In the genomic region with DNA sequence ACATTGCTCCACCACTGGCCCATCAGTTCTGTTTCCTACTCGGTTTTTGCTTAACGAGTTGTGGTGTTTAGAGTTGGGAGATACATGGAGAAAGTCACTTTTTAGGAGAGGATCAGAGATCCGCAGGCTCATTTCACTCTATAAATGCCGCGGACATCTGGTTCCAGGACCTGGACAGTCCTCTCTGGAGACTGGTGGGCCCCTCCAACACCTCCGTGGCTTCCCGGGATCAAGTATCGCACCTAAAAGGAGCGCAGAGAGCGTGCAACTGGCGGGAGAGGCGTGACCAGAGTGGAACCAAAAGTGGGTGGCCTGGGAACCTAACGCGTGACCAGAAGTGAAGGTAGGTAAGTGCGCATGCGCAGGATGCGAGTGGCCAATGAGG, we compare ENCODE assay signal across 8 cellular contexts. TPM values are rescaled to one million over a fixed set of nuclear protein-coding genes. Genes with fewer than 3 reads are reported as not detected.
A peak's percentile ranks its signal among the peaks of the same experiment; 100 is the strongest.
DNase-seq lines count a peak whose midpoint lies in the region; ATAC-seq, FAIRE-seq and TF ChIP-seq lines count a peak whose summit lies in the region.

No MANE protein-coding gene starts in this region.

- DNase-seq in Caco-2 (peak; percentile 87 to 93), GM19239 (ENCODE audit: insufficient read length, low spot score) (peak; percentile 36), Panc1 (ENCODE audit: low read depth, low spot score) (no peak), brain microvascular endothelial cell (peak; percentile 96), midbrain (lab: John Stamatoyannopoulos, UW) (no peak)
- DNase-seq in stimulated activated CD4-positive, alpha-beta T cell treated with anti-CD3 and anti-CD28 coated beads, Interleukin-12 subunit alpha, Interleukin-12 subunit beta, amount 100 ng/mL, for 24 hours (ENCODE audit: low read depth in 2 of 2), result peak; percentile 63 to 71

- no peak overlapping the region for H3K4me3 Mint-ChIP-seq in Caco-2 (ENCODE audit: unreplicated experiment)

- no peaks in the 10 kb centered on the region for H3K27me3 Mint-ChIP-seq in Caco-2 (ENCODE audit: insufficient read depth, unreplicated experiment)

- POLR2A ChIA-PET in Caco-2 (lab: Charles Lee), result interaction anchor here (0.6 to 1.0 kb wide), 2 partner anchors 8 to 45 kb away, joined by 4 read pairs; no protein-coding TSS in a partner anchor
- POLR2A ChIA-PET in Panc1 (lab: Charles Lee), result no interaction called here

- H3K9me3 ChIP-seq in Caco-2 (no peaks in the 10 kb centered on the region), Panc1 (ENCODE audit: control insufficient read depth, insufficient read depth, low read depth, low read length) (no peaks in the 10 kb centered on the region), iPS-20b (ENCODE audit: insufficient read depth, low read depth, low read length) (no peaks in the 10 kb centered on the region)

- H3K4me3 ChIP-seq in Caco-2 (ENCODE audit: low read depth, low read length) (peak overlapping the region; percentile 77), Panc1 (ENCODE audit: low read depth in 2 of 2, low read length in 2 of 2) (peak overlapping the region; percentile 69 to 76), brain microvascular endothelial cell (ENCODE audit: low read depth, low read length) (peak overlapping the region; percentile 99), iPS-20b (ENCODE audit: low read length) (peak overlapping the region; percentile 94)

- H3K36me3 ChIP-seq in Caco-2 (ENCODE audit: control insufficient read depth, insufficient read depth, low read length), result no peaks in the 10 kb centered on the region
- H3K36me3 ChIP-seq in Panc1 (ENCODE audit: control insufficient read depth, insufficient read depth, low read length), result no peaks in the 10 kb centered on the region
- H3K36me3 ChIP-seq in brain microvascular endothelial cell (replicated peaks), result no peaks in the 10 kb centered on the region
- H3K36me3 ChIP-seq in iPS-20b (ENCODE audit: insufficient read depth, low read depth, low read length), result peaks cover 7% of the 10 kb centered on the region; the same call in 1 of the 2 replicates

- in situ Hi-C loops in Panc1 (cut with HindIII; ENCODE audit: low pct_unique_long_range_greater_than_20kb, low sequenced_read_pairs), result no loop called here
- in situ Hi-C loops in brain microvascular endothelial cell (cut with HindIII; ENCODE audit: low pct_ligation_motif_present, low sequenced_read_pairs), result no loop called here

- peaks cover 5% of the 10 kb centered on the region for H3K36me3 Mint-ChIP-seq in Caco-2 (ENCODE audit: insufficient read depth, unreplicated experiment)

- no peaks in the 10 kb centered on the region for H3K9me3 Mint-ChIP-seq in Caco-2 (ENCODE audit: unreplicated experiment)

- H3K27ac ChIP-seq in Panc1 (ENCODE audit: low read length), result peak overlapping the region; percentile 87
- H3K27ac ChIP-seq in brain microvascular endothelial cell, result peak overlapping the region; percentile 87
- H3K27ac ChIP-seq in iPS-20b (ENCODE audit: low read length), result peak overlapping the region; percentile 98

- H3K27me3 ChIP-seq in Caco-2 (replicated peaks; ENCODE audit: control insufficient read depth, insufficient read depth, low read length) (no peaks in the 10 kb centered on the region), Panc1 (ENCODE audit: control insufficient read depth, insufficient read depth, low read length) (no peaks in the 10 kb centered on the region), brain microvascular endothelial cell (replicated peaks) (no peaks in the 10 kb centered on the region), iPS-20b (ENCODE audit: insufficient read depth, low read length) (no peaks in the 10 kb centered on the region)

- no peaks in the 10 kb centered on the region for H3K4me1 ChIP-seq in Caco-2
- no peaks in the 10 kb centered on the region; the same call in 1 of the 2 replicates for H3K4me1 ChIP-seq in Panc1 (ENCODE audit: control insufficient read depth, insufficient read depth, low read length)
- no peaks in the 10 kb centered on the region for H3K4me1 ChIP-seq in iPS-20b (ENCODE audit: insufficient read depth, low read length)

- TF ChIP-seq CTCF in Caco-2 (IDR thresholded peaks at IDR 0.05; ENCODE audit: insufficient read depth in 1 of 2, low read depth in 1 of 2, low read length in 1 of 2, severe bottlenecking in 1 of 2, unreplicated experiment in 1 of 2) (no peak), Panc1 (IDR thresholded peaks at IDR 0.05) (no peak), brain microvascular endothelial cell (IDR thresholded peaks at IDR 0.05; ENCODE audit: low read depth, low read length, missing control alignments) (no peak)

- intact Hi-C loops in Caco-2 (cut with micrococcal nuclease; ENCODE audit: unreplicated experiment), result loop anchor here (5.0 kb wide), 1 partner anchor 182 kb away; a partner anchor contains a TSS
- intact Hi-C loops in Panc1 (cut with micrococcal nuclease; ENCODE audit: unreplicated experiment), result no loop called here

- no peak overlapping the region for H3K27ac Mint-ChIP-seq in Caco-2 (ENCODE audit: unreplicated experiment)

- CTCF ChIA-PET in Caco-2 (lab: Charles Lee) (no interaction called here), Panc1 (lab: Charles Lee) (no interaction called here)

- BruUV-seq in Caco-2 (replicated peaks; lab: Mats Ljungman, UMichigan) (no TSS peak), Panc1 (replicated peaks; lab: Mats Ljungman, UMichigan) (no TSS peak)

- no peaks in the 10 kb centered on the region for H3K4me1 Mint-ChIP-seq in Caco-2 (ENCODE audit: low read depth, unreplicated experiment)

- no peak for FAIRE-seq in GM19239 (lab: Jason Lieb, UNC)

- H3K9ac ChIP-seq in iPS-20b (ENCODE audit: low read depth, low read length), result peak overlapping the region; percentile 98

- ATAC-seq in HG03342 (IDR thresholded peaks at IDR 0.05; ENCODE audit: unreplicated experiment) (peak; percentile 76), Panc1 (no peak)

RNA-seq across cellular contexts. Expression of a gene that starts 9.9 kb away (rescaled TPM):
- total RNA-seq in Caco-2 (2022), result 1.7 and 2.1 TPM in 2 replicates
- 0.10 TPM for total RNA-seq in Panc1 (2021; ENCODE audit: unreplicated experiment)
- polyA plus RNA-seq in Panc1 (2012; ENCODE audit: insufficient read length), result not detected

Comparison
In these comparisons a context has a peak if more than half of its experiments do, and no peak if none do; other contexts are left out.
1. DNase-seq: peak in Caco-2 (2 of 2), GM19239 (single experiment), brain microvascular endothelial cell (single experiment) and stimulated activated CD4-positive, alpha-beta T cell treated with anti-CD3 and anti-CD28 coated beads, Interleukin-12 subunit alpha, Interleukin-12 subunit beta, amount 100 ng/mL, for 24 hours (2 of 2); none in Panc1 (single experiment) and midbrain (single experiment).
2. Peak in every context shown above with its lines, with median percentiles within 50 percentile points of each other: H3K4me3 ChIP-seq and H3K27ac ChIP-seq.